8 cellular contexts compared by ENCODE assay signal in the genomic region with DNA sequence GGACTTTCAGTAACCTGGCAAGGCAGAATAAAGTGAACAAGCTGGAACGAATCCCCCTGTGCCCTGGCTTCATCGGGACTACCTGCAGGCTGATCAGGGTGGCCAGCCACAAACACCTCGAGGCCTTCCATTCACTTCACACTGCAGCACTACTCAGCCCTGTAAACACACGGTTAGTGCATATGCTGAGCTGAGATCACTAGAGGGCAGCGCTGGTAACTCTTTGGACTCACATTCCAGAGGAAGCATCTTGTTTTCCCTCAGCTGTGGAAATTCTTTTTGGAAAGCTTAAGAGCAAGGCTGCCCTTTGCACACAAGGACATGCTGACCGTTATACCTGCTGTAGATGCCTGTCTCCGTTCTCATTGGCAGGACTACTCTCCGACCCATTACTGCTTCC. TPM values are rescaled to one million over a fixed set of nuclear protein-coding genes. Genes with fewer than 3 reads are reported as not detected.
A peak's percentile ranks its signal among the peaks of the same experiment; 100 is the strongest.
DNase-seq lines count a peak whose midpoint lies in the region; ATAC-seq and TF ChIP-seq lines count a peak whose summit lies in the region.

No MANE protein-coding gene starts in this region.

- H3K4me3 ChIP-seq in SJCRH30: no peak overlapping the region
- no peak overlapping the region for H3K4me3 ChIP-seq in fibroblast of villous mesenchyme (ENCODE audit: low read depth, low read length)

- peak; percentile 39 for ATAC-seq in stimulated activated naive CD8-positive, alpha-beta T cell treated with anti-CD3 and anti-CD28 coated beads, Interleukin-15, amount 100 ng/mL, for 72 hours
- ATAC-seq in HG03442 (IDR thresholded peaks at IDR 0.05; ENCODE audit: unreplicated experiment): no peak

- peak; percentile 70 for DNase-seq in EH (ENCODE audit: low read depth)
- DNase-seq in SJCRH30: peak; percentile 49 to 75
- DNase-seq in fibroblast of villous mesenchyme (ENCODE audit: low read depth): peak; percentile 61
- DNase-seq in stimulated activated naive CD8-positive, alpha-beta T cell treated with anti-CD3 and anti-CD28 coated beads, Interleukin-15, amount 100 ng/mL, for 72 hours: no peak
- DNase-seq in D341Med (ENCODE audit: low spot score): no peak
- DNase-seq in NK-92 (lab: John Stamatoyannopoulos, UW; ENCODE audit: unreplicated experiment): no peak

- TF ChIP-seq RAD21 in Ishikawa (IDR thresholded peaks at IDR 0.05; ENCODE audit: low read depth): peak; percentile 56

- TF ChIP-seq EP300 in Ishikawa (IDR thresholded peaks at IDR 0.05; ENCODE audit: borderline replicate concordance): no peak

- no peaks in the 10 kb centered on the region for H3K27me3 ChIP-seq in SJCRH30

- H3K27ac ChIP-seq in SJCRH30: no peak overlapping the region

- no peaks in the 10 kb centered on the region for H3K9me3 ChIP-seq in SJCRH30 (replicated peaks)

- H3K27ac Mint-ChIP-seq in stimulated activated naive CD8-positive, alpha-beta T cell treated with anti-CD3 and anti-CD28 coated beads, Interleukin-15, amount 100 ng/mL, for 72 hours: peak overlapping the region; percentile 38 to 59

- peak; percentile 66 for TF ChIP-seq CTCF in fibroblast of villous mesenchyme (IDR thresholded peaks at IDR 0.05; ENCODE audit: insufficient read depth, low read depth, low read length)

- H3K36me3 ChIP-seq in SJCRH30: peaks cover 83% of the 10 kb centered on the region

- H3K27me3 Mint-ChIP-seq in stimulated activated naive CD8-positive, alpha-beta T cell treated with anti-CD3 and anti-CD28 coated beads, Interleukin-15, amount 100 ng/mL, for 72 hours: no peaks in the 10 kb centered on the region

- H3K4me1 ChIP-seq in SJCRH30: no peaks in the 10 kb centered on the region

- H3K9me3 Mint-ChIP-seq in stimulated activated naive CD8-positive, alpha-beta T cell treated with anti-CD3 and anti-CD28 coated beads, Interleukin-15, amount 100 ng/mL, for 72 hours: no peaks in the 10 kb centered on the region

- no peak overlapping the region for H3K4me3 Mint-ChIP-seq in stimulated activated naive CD8-positive, alpha-beta T cell treated with anti-CD3 and anti-CD28 coated beads, Interleukin-15, amount 100 ng/mL, for 72 hours

- H3K4me1 Mint-ChIP-seq in stimulated activated naive CD8-positive, alpha-beta T cell treated with anti-CD3 and anti-CD28 coated beads, Interleukin-15, amount 100 ng/mL, for 72 hours: peaks cover 22% of the 10 kb centered on the region

TF ChIP-seq in Ishikawa, 13 proteins besides CTCF, POLR2A, EP300 and RAD21:
- no peak for TF ChIP-seq TCF12 (IDR thresholded peaks at IDR 0.05; ENCODE audit: low read depth)
- TF ChIP-seq TEAD4 (IDR thresholded peaks at IDR 0.05): peak; percentile 69

RNA-seq across cellular contexts. Expression of a gene that starts 32.1 kb away (rescaled TPM):
- 0.15 and 0.22 TPM in 2 replicates for total RNA-seq in SJCRH30 (2014; rRNA removed; shearing (Covaris generic))
- 2.6 and 9.1 TPM in 2 replicates for total RNA-seq in fibroblast of villous mesenchyme

Comparison
In these comparisons a context has a peak if more than half of its experiments do, and no peak if none do; other contexts are left out.
1. DNase-seq: peak in EH (single experiment), SJCRH30 (2 of 2) and fibroblast of villous mesenchyme (single experiment); none in stimulated activated naive CD8-positive, alpha-beta T cell treated with anti-CD3 and anti-CD28 coated beads, Interleukin-15, amount 100 ng/mL, for 72 hours (0 of 2), D341Med (single experiment) and NK-92 (single experiment).